ENCODE assay signal across 22 cellular contexts in genomic region chr18:48355526-48356115, GRCh38. TPM values are rescaled to one million over a fixed set of nuclear protein-coding genes. Genes with fewer than 3 reads are reported as not detected.
"Had no signal": no experiment of that assay in that cellular context is flagged by ENCODE, and none has a peak within 500 bp of the region (broad histone marks: within the 10 kb centered on the region; RNA-seq: fewer than 3 reads in every experiment).

No MANE protein-coding gene starts in this region.

- DNase-seq: activated CD4-positive, alpha-beta T cell treated with anti-CD3 and anti-CD28 coated beads for 48 hours; activated CD4-positive, alpha-beta T cell treated with anti-CD3 and anti-CD28 coated beads, Interleukin-2, amount 50 U/mL, for 4 hours; activated CD8-positive, alpha-beta T cell treated with anti-CD3 and anti-CD28 coated beads, Interleukin-2, amount 10 ng/mL, durations not matched to agents 7 days and 5 days; activated naive CD4-positive, alpha-beta T cell treated with anti-CD3 and anti-CD28 coated beads for 36 hours; activated T-cell treated with anti-CD3 and anti-CD28 coated beads, Interleukin-2, amount 50 U/mL, for 4 hours; amygdala; KG1; NCI-H1092; NCI-H1417; NCI-H1694; NCI-H2029 treated with DMSO at 0.1 percent for 48 hours; NCI-H510A treated with DMSO at 0.1 percent for 48 hours; SHP77 treated with DMSO at 0.1 percent for 48 hours had no signal

- ATAC-seq: activated CD4-positive, CD25-positive, alpha-beta regulatory T cell treated with anti-CD3 and anti-CD28 coated beads, Interleukin-2, amount 50 U/mL, for 24 hours; activated CD8-positive, alpha-beta T cell treated with anti-CD3 and anti-CD28 coated beads, Interleukin-2, amount 10 ng/mL, durations not matched to agents 7 days and 5 days; activated T-cell treated with anti-CD3 and anti-CD28 coated beads, Interleukin-2, amount 50 U/mL, for 4 hours had no signal

- H3K27ac Mint-ChIP-seq: activated CD8-positive, alpha-beta T cell treated with anti-CD3 and anti-CD28 coated beads, Interleukin-2, amount 10 ng/mL, durations not matched to agents 7 days and 5 days; activated naive CD4-positive, alpha-beta T cell treated with anti-CD3 and anti-CD28 coated beads for 36 hours; activated naive CD8-positive, alpha-beta T cell; IgD-negative memory B cell; T-helper 1 cell treated with Interleukin-12 subunit alpha and Interleukin-12 subunit beta and Interleukin-4 antibody, amounts not matched to agents 30 μg/mL and 1 μg/mL, for 36 hours had no signal

- FAIRE-seq: astrocyte, RCC 7860 had no signal

- H3K4me3 Mint-ChIP-seq: activated CD8-positive, alpha-beta T cell treated with anti-CD3 and anti-CD28 coated beads, Interleukin-2, amount 10 ng/mL, durations not matched to agents 7 days and 5 days; activated naive CD4-positive, alpha-beta T cell treated with anti-CD3 and anti-CD28 coated beads for 36 hours; activated naive CD8-positive, alpha-beta T cell; activated T-cell treated with anti-CD3 and anti-CD28 coated beads, Interleukin-2, amount 50 U/mL, for 4 hours; brain; T-helper 1 cell treated with Interleukin-12 subunit alpha and Interleukin-12 subunit beta and Interleukin-4 antibody, amounts not matched to agents 30 μg/mL and 1 μg/mL, for 36 hours had no signal

- H3K36me3 Mint-ChIP-seq: activated naive CD8-positive, alpha-beta T cell; brain had no signal

- H3K4me1 Mint-ChIP-seq: IgD-negative memory B cell had no signal

- H3K9me3 Mint-ChIP-seq: activated naive CD4-positive, alpha-beta T cell treated with anti-CD3 and anti-CD28 coated beads for 36 hours; activated T-cell treated with anti-CD3 and anti-CD28 coated beads, Interleukin-2, amount 50 U/mL, for 4 hours; T-helper 1 cell treated with Interleukin-12 subunit alpha and Interleukin-12 subunit beta and Interleukin-4 antibody, amounts not matched to agents 30 μg/mL and 1 μg/mL, for 36 hours had no signal

- H3K27me3 Mint-ChIP-seq: brain had no signal

RNA-seq across cellular contexts. Expression of gene ZBTB7C, which starts 53.6 kb away (rescaled TPM):
- total RNA-seq: activated CD8-positive, alpha-beta T cell treated with anti-CD3 and anti-CD28 coated beads, Interleukin-2, amount 10 ng/mL, durations not matched to agents 7 days and 5 days; activated naive CD4-positive, alpha-beta T cell treated with anti-CD3 and anti-CD28 coated beads for 36 hours; M059J; SK-MEL-5 had no signal
- polyA plus RNA-seq: IgD-negative memory B cell had no signal
